Comparison of ENCODE assay signal across 18 cellular contexts in genomic region chr22:50101870-50102565, GRCh38. TPM values are rescaled to one million over a fixed set of nuclear protein-coding genes. Genes with fewer than 3 reads are reported as not detected.
DNase-seq lines count a peak whose midpoint lies in the region; ATAC-seq, FAIRE-seq and TF ChIP-seq lines count a peak whose summit lies in the region.
"Had no signal": no experiment of that assay in that cellular context is flagged by ENCODE, and none has a peak within 500 bp of the region (broad histone marks: within the 10 kb centered on the region; RNA-seq: fewer than 3 reads in every experiment).

No MANE protein-coding gene starts in this region.

- FAIRE-seq in GM12892 (lab: Jason Lieb, UNC), result peak; percentile 80
- FAIRE-seq: G401.6, GM19239 had no signal

- no peaks in the 10 kb centered on the region for H3K79me2 ChIP-seq in OCI-LY1 (ENCODE audit: insufficient read depth, low read length)

- no peak for TF ChIP-seq POLR2A in GM12892 (IDR thresholded peaks at IDR 0.05; ENCODE audit: low read depth, low read length)

- H4K20me1 ChIP-seq in BLaER1 treated with 17β-estradiol and CSF1 and Interleukin-3, amounts not matched to agents 10 nM and 100 nM, result no peaks in the 10 kb centered on the region
- H4K20me1 ChIP-seq in OCI-LY1 (ENCODE audit: insufficient read depth, low read length), result no peaks in the 10 kb centered on the region

- no peak overlapping the region for H3K14ac ChIP-seq in mesenchymal stem cell (ENCODE audit: low read length in 2 of 2)

- no peak for ATAC-seq in GM19328 (IDR thresholded peaks at IDR 0.05; ENCODE audit: unreplicated experiment)
- ATAC-seq: Panc1 had no signal

- no peak overlapping the region for H2BK12ac ChIP-seq in mesenchymal stem cell (ENCODE audit: low read length in 2 of 2)

- H3K23ac ChIP-seq in mesenchymal stem cell (ENCODE audit: low read length in 2 of 2), result no peak overlapping the region

- H3K4me3 ChIP-seq in BLaER1 treated with 17β-estradiol and CSF1 and Interleukin-3, amounts not matched to agents 10 nM and 100 nM, result no peak overlapping the region
- no peak overlapping the region for H3K4me3 ChIP-seq in OCI-LY1 (ENCODE audit: low read depth, low read length, poor library complexity, severe bottlenecking)
- H3K4me3 ChIP-seq in mesenchymal stem cell (ENCODE audit: insufficient read depth in 1 of 2, low read depth in 1 of 2, low read length in 2 of 2), result no peak overlapping the region
- H3K4me3 ChIP-seq: SJCRH30 had no signal

- H2AK5ac ChIP-seq in mesenchymal stem cell (ENCODE audit: low read length, severe bottlenecking), result no peak overlapping the region

- DNase-seq in GM12892 (ENCODE audit: insufficient read length), result no peak
- no peak for DNase-seq in mesenchymal stem cell
- DNase-seq in AG20443 (ENCODE audit: low spot score), result no peak
- no peak for DNase-seq in activated T-cell treated with anti-CD3 and anti-CD28 coated beads, Interleukin-2, amount 50 U/mL, for 48 hours
- DNase-seq in NCI-H1048 (lab: John Stamatoyannopoulos, UW), result no peak
- DNase-seq: DMS79 treated with DMSO at 0.1 percent for 48 hours, KBM-7, NCI-H1092 treated with DMSO at 0.1 percent for 48 hours, NCI-H2029 treated with DMSO at 0.1 percent for 48 hours, NCI-H446 treated with DMSO at 0.1 percent for 48 hours, SJCRH30 had no signal

- H3K9me2 ChIP-seq in OCI-LY1 (ENCODE audit: low read depth, low read length), result no peaks in the 10 kb centered on the region

- H3K4ac ChIP-seq in mesenchymal stem cell (ENCODE audit: low read depth in 1 of 2, low read length in 2 of 2), result no peak overlapping the region

- H3K9me3 ChIP-seq in BLaER1 treated with 17β-estradiol and CSF1 and Interleukin-3, amounts not matched to agents 10 nM and 100 nM (replicated peaks in 1 of 11), result no peaks in the 10 kb centered on the region
- H3K9me3 ChIP-seq in OCI-LY1 (ENCODE audit: low read length), result no peaks in the 10 kb centered on the region
- no peaks in the 10 kb centered on the region for H3K9me3 ChIP-seq in mesenchymal stem cell (ENCODE audit: control insufficient read depth, low read length)
- H3K9me3 ChIP-seq: SJCRH30 had no signal

- TF ChIP-seq CTCF in OCI-LY1 (IDR thresholded peaks at IDR 0.05; ENCODE audit: low read length), result no peak

- H2AFZ ChIP-seq in OCI-LY1 (ENCODE audit: low read length), result no peak overlapping the region
- H2AFZ ChIP-seq in mesenchymal stem cell (ENCODE audit: low read depth, low read length), result no peak overlapping the region

- peaks cover 30 to 57% (median 45%) of the 10 kb centered on the region in 10 experiments for H3K4me1 ChIP-seq in BLaER1 treated with 17β-estradiol and CSF1 and Interleukin-3, amounts not matched to agents 10 nM and 100 nM
- H3K4me1 ChIP-seq in OCI-LY1 (ENCODE audit: insufficient read depth, low read length, severe bottlenecking) (peaks cover 54% of the 10 kb centered on the region), mesenchymal stem cell (ENCODE audit: control insufficient read depth, insufficient read depth, low read depth, low read length) (no peaks in the 10 kb centered on the region)
- H3K4me1 ChIP-seq: SJCRH30 had no signal

- no peak overlapping the region for H3K18ac ChIP-seq in mesenchymal stem cell (ENCODE audit: low read depth in 1 of 2, low read length in 2 of 2)

- peak overlapping the region; percentile 50 for H4K8ac ChIP-seq in mesenchymal stem cell (ENCODE audit: low read length)

- H4K91ac ChIP-seq in mesenchymal stem cell (ENCODE audit: low read length), result no peak overlapping the region

- peak overlapping the region in 3 of 11 experiments; percentile 12 to 33 (median 21); a peak in 4 of 22 replicates for H3K27ac ChIP-seq in BLaER1 treated with 17β-estradiol and CSF1 and Interleukin-3, amounts not matched to agents 10 nM and 100 nM
- H3K27ac ChIP-seq in OCI-LY1 (ENCODE audit: low read depth, low read length, poor library complexity, severe bottlenecking) (peak overlapping the region; percentile 80), mesenchymal stem cell (ENCODE audit: low read length, poor library complexity, severe bottlenecking) (no peak overlapping the region)
- H3K27ac ChIP-seq: SJCRH30 had no signal

- H2BK15ac ChIP-seq in mesenchymal stem cell (ENCODE audit: low read depth, poor library complexity, severe bottlenecking), result no peak overlapping the region

- no peak overlapping the region for H2BK5ac ChIP-seq in mesenchymal stem cell (ENCODE audit: low read depth, low read length, poor library complexity, severe bottlenecking)

- H3F3A ChIP-seq in OCI-LY1 (ENCODE audit: insufficient read depth, low read length), result no peaks in the 10 kb centered on the region

- H2BK120ac ChIP-seq in mesenchymal stem cell (ENCODE audit: low read depth, low read length), result no peak overlapping the region

- H3K36me3 ChIP-seq in BLaER1 treated with 17β-estradiol and CSF1 and Interleukin-3, amounts not matched to agents 10 nM and 100 nM, result no peaks in the 10 kb centered on the region
- H3K36me3 ChIP-seq in OCI-LY1 (ENCODE audit: insufficient read depth, low read length), result no peaks in the 10 kb centered on the region; the same call in 1 of the 2 replicates
- no peaks in the 10 kb centered on the region for H3K36me3 ChIP-seq in mesenchymal stem cell (ENCODE audit: control insufficient read depth in 1 of 2, insufficient read depth in 2 of 2, low read depth in 1 of 2, low read length in 2 of 2)
- H3K36me3 ChIP-seq: SJCRH30 had no signal

- peak overlapping the region; percentile 3 to 84 (median 65); a peak in 20 of 22 replicates for H3K4me2 ChIP-seq in BLaER1 treated with 17β-estradiol and CSF1 and Interleukin-3, amounts not matched to agents 10 nM and 100 nM
- H3K4me2 ChIP-seq in OCI-LY1 (ENCODE audit: low read length), result peak overlapping the region; percentile 15; the same call in 1 of the 2 replicates
- H3K4me2 ChIP-seq in mesenchymal stem cell (ENCODE audit: low read length, poor library complexity, severe bottlenecking), result no peak overlapping the region

- H3K79me1 ChIP-seq in mesenchymal stem cell (replicated peaks; ENCODE audit: low read length, poor library complexity, severe bottlenecking), result no peaks in the 10 kb centered on the region

- peak overlapping the region in 3 of 11 experiments; percentile 17 to 39 (median 18); a peak in 2 of 22 replicates for H3K9ac ChIP-seq in BLaER1 treated with 17β-estradiol and CSF1 and Interleukin-3, amounts not matched to agents 10 nM and 100 nM
- H3K9ac ChIP-seq in OCI-LY1 (ENCODE audit: low read length), result peak overlapping the region; percentile 27; the same call in 1 of the 2 replicates
- no peak overlapping the region for H3K9ac ChIP-seq in mesenchymal stem cell (ENCODE audit: low read length)

- 82% methylated on average over 9 of the region's 10 CpGs for WGBS in mesenchymal stem cell

- no peaks in the 10 kb centered on the region for H3K27me3 ChIP-seq in BLaER1 treated with 17β-estradiol and CSF1 and Interleukin-3, amounts not matched to agents 10 nM and 100 nM
- H3K27me3 ChIP-seq in OCI-LY1 (ENCODE audit: insufficient read depth, low read length) (no peaks in the 10 kb centered on the region), mesenchymal stem cell (ENCODE audit: control insufficient read depth in 1 of 2, insufficient read depth in 1 of 2, low read length in 2 of 2) (peaks cover 7 to 20% of the 10 kb centered on the region in 2 experiments)

RNA-seq across cellular contexts. Expression of gene MOV10L1, which starts 12.2 kb away (rescaled TPM):
- polyA plus RNA-seq in GM12892 (2012; ENCODE audit: missing spikeins), result 0.15 TPM
- 1.5 TPM for polyA plus RNA-seq in mesenchymal stem cell (2013, experiment 1 of 2)
- polyA plus RNA-seq in mesenchymal stem cell (2013, experiment 2 of 2), result 1.5 TPM

RNA-seq across cellular contexts. Expression of gene MLC1, which starts 16.8 kb away (rescaled TPM):
- polyA plus RNA-seq in GM12892 (2012; ENCODE audit: missing spikeins), result 0.23 TPM
- 0.03 TPM for polyA plus RNA-seq in mesenchymal stem cell (2013, experiment 1 of 2)
- polyA plus RNA-seq in mesenchymal stem cell (2013, experiment 2 of 2), result not detected

RNA-seq across cellular contexts. Expression of gene TTLL8, which starts 43.9 kb away (rescaled TPM):
- polyA plus RNA-seq in GM12892 (2012; ENCODE audit: missing spikeins), result not detected
- polyA plus RNA-seq in mesenchymal stem cell (2013, experiment 1 of 2), result not detected
- not detected for polyA plus RNA-seq in mesenchymal stem cell (2013, experiment 2 of 2)
- polyA plus RNA-seq: CD14-positive monocyte had no signal
